ENCODE assay signal across 15 cellular contexts in genomic region chr3:98008751-98009373, GRCh38. TPM values are rescaled to one million over a fixed set of nuclear protein-coding genes. Genes with fewer than 3 reads are reported as not detected.
DNase-seq lines count a peak whose midpoint lies in the region; ATAC-seq, FAIRE-seq and TF ChIP-seq lines count a peak whose summit lies in the region.
"Had no signal": no experiment of that assay in that cellular context is flagged by ENCODE, and none has a peak within 500 bp of the region (broad histone marks: within the 10 kb centered on the region; RNA-seq: fewer than 3 reads in every experiment).

No MANE protein-coding gene starts in this region.

- peak; percentile 52 for FAIRE-seq in GM18507 (lab: Jason Lieb, UNC)

- no peak for TF ChIP-seq EP300 in SK-N-SH (IDR thresholded peaks at IDR 0.05; ENCODE audit: borderline replicate concordance in 1 of 2, low read depth in 1 of 2, low read length in 1 of 2)

- no peaks in the 10 kb centered on the region for H3K9me2 ChIP-seq in SK-N-SH

- H3K4me1 ChIP-seq in tibial artery (no peaks in the 10 kb centered on the region), SK-N-SH (ENCODE audit: control insufficient read depth in 1 of 2, insufficient read depth in 2 of 2, low read depth in 1 of 2, low read length in 1 of 2) (no peaks in the 10 kb centered on the region; a peak in 2 of 4 replicates)

- TF ChIP-seq RAD21 in SK-N-SH (IDR thresholded peaks at IDR 0.05; ENCODE audit: low read length), result no peak

- no peaks in the 10 kb centered on the region for H3K9me3 ChIP-seq in tibial artery
- no peaks in the 10 kb centered on the region for H3K9me3 ChIP-seq in SK-N-SH
- H3K9me3 ChIP-seq: BLaER1 had no signal

- POLR2A ChIA-PET in SK-N-SH (lab: Yijun Ruan, JAX), result no interaction called here

- H3K27ac ChIP-seq in tibial artery (no peak overlapping the region), SK-N-SH (ENCODE audit: low read depth in 2 of 2, low read length in 1 of 2) (no peak overlapping the region)
- H3K27ac ChIP-seq: BLaER1, heart right ventricle, VCaP had no signal

- DNase-seq in GM18507 (ENCODE audit: extremely low spot score, insufficient read length, low read depth), result no peak
- no peak for DNase-seq in tibial artery
- DNase-seq in SK-N-SH, result no peak
- DNase-seq in activated T-cell treated with anti-CD3 and anti-CD28 coated beads, Interleukin-2, amount 50 U/mL, for 1 hour, result no peak
- DNase-seq in putamen (ENCODE audit: low spot score), result no peak
- DNase-seq: heart right ventricle, KBM-7 had no signal

- no peaks in the 10 kb centered on the region for H3K79me2 ChIP-seq in SK-N-SH (ENCODE audit: insufficient read depth)

- no peaks in the 10 kb centered on the region for H4K20me1 ChIP-seq in SK-N-SH (ENCODE audit: insufficient read depth)
- H4K20me1 ChIP-seq: BLaER1 had no signal

- 69% methylated on average over 2 of the region's 2 CpGs for WGBS in SK-N-SH (ENCODE audit: low lambda C conversion rate)

- H3F3A ChIP-seq in SK-N-SH (replicated peaks; ENCODE audit: insufficient read depth), result no peaks in the 10 kb centered on the region

- ATAC-seq in GM19438 (IDR thresholded peaks at IDR 0.05; ENCODE audit: low read depth, unreplicated experiment), result peak; percentile 62
- peak; percentile 72 for ATAC-seq in HG02759 (IDR thresholded peaks at IDR 0.05; ENCODE audit: unreplicated experiment)
- peak; percentile 33 for ATAC-seq in HG03558 (IDR thresholded peaks at IDR 0.05; ENCODE audit: extremely low read depth, unreplicated experiment)
- ATAC-seq: heart right ventricle, Panc1 had no signal

- intact Hi-C loops in tibial artery (cut with DNase I; ENCODE audit: low total_unique reads), result no loop called here

- CTCF ChIA-PET in SK-N-SH (lab: Yijun Ruan, JAX), result interaction anchor here (1.1 to 2.3 kb wide), 2 partner anchors 13 to 14 kb away, joined by 3 to 13 read pairs; no protein-coding TSS in a partner anchor

- no peak overlapping the region for H2AFZ ChIP-seq in SK-N-SH (ENCODE audit: low read depth)

- H3K27me3 ChIP-seq in tibial artery (no peaks in the 10 kb centered on the region), SK-N-SH (ENCODE audit: insufficient read depth) (no peaks in the 10 kb centered on the region)
- H3K27me3 ChIP-seq: BLaER1, heart right ventricle had no signal

- no peaks in the 10 kb centered on the region for H3K36me3 ChIP-seq in tibial artery
- H3K36me3 ChIP-seq in SK-N-SH (replicated peaks in 1 of 2; ENCODE audit: control insufficient read depth in 1 of 2, insufficient read depth in 2 of 2, low read length in 1 of 2), result no peaks in the 10 kb centered on the region
- H3K36me3 ChIP-seq: BLaER1, heart right ventricle had no signal

- no peak overlapping the region for H3K4me3 ChIP-seq in tibial artery
- H3K4me3 ChIP-seq in SK-N-SH (ENCODE audit: low read depth in 2 of 2, low read length in 1 of 2), result no peak overlapping the region
- H3K4me3 ChIP-seq: BLaER1, heart right ventricle had no signal

- no peak overlapping the region for H3K4me2 ChIP-seq in SK-N-SH
- H3K4me2 ChIP-seq: BLaER1 had no signal

- no peak overlapping the region for H3K9ac ChIP-seq in SK-N-SH
- H3K9ac ChIP-seq: BLaER1 had no signal

- TF ChIP-seq CTCF in tibial artery (IDR thresholded peaks at IDR 0.05), result no peak
- no peak for TF ChIP-seq CTCF in SK-N-SH (IDR thresholded peaks at IDR 0.05)

TF ChIP-seq in SK-N-SH, 30 proteins besides CTCF, POLR2A, EP300 and RAD21:
- no peak for TF ChIP-seq TAF1 (IDR thresholded peaks at IDR 0.05; ENCODE audit: borderline replicate concordance, low read depth, low read length)
- TF ChIP-seq USF1 (IDR thresholded peaks at IDR 0.05; ENCODE audit: borderline replicate concordance, low read depth), result no peak
- no peak for TF ChIP-seq IRF3 (IDR thresholded peaks at IDR 0.05; ENCODE audit: low read depth, low read length)
- TF ChIP-seq GATA2 (CRISPR knock-in tag; IDR thresholded peaks at IDR 0.05), result no peak
- no peak for TF ChIP-seq SMC3 (IDR thresholded peaks at IDR 0.05; ENCODE audit: low read depth, low read length)
- TF ChIP-seq MAX (IDR thresholded peaks at IDR 0.05; ENCODE audit: low read depth), result no peak
- no peak for TF ChIP-seq PBX3 (IDR thresholded peaks at IDR 0.05)
- TF ChIP-seq JUND (IDR thresholded peaks at IDR 0.05), result no peak
- TF ChIP-seq NFIC (IDR thresholded peaks at IDR 0.05; ENCODE audit: borderline replicate concordance), result no peak
- TF ChIP-seq NRF1 (IDR thresholded peaks at IDR 0.05; ENCODE audit: low read depth, low read length), result no peak
- no peak for TF ChIP-seq FOSL2 (IDR thresholded peaks at IDR 0.05; ENCODE audit: borderline replicate concordance, low read depth)
- TF ChIP-seq POLR2AphosphoS5 (IDR thresholded peaks at IDR 0.05; ENCODE audit: low read depth, low read length), result no peak
- no peak for TF ChIP-seq GABPA (IDR thresholded peaks at IDR 0.05; ENCODE audit: low read depth)
- no peak for TF ChIP-seq REST (IDR thresholded peaks at IDR 0.05; ENCODE audit: low read depth, low read length)
- TF ChIP-seq EZH2phosphoT487 (IDR thresholded peaks at IDR 0.05; ENCODE audit: borderline replicate concordance, low read depth), result no peak
- TF ChIP-seq ELF1 (IDR thresholded peaks at IDR 0.05), result no peak
- no peak for TF ChIP-seq TEAD4 (IDR thresholded peaks at IDR 0.05; ENCODE audit: borderline replicate concordance, insufficient read depth)
- no peak for TF ChIP-seq RFX5 (IDR thresholded peaks at IDR 0.05; ENCODE audit: low read length)
- no peak for TF ChIP-seq SIN3A (IDR thresholded peaks at IDR 0.05; ENCODE audit: borderline replicate concordance, low read depth, low read length)

RNA-seq across cellular contexts. Expression of gene GABRR3, which starts 26.3 kb away (rescaled TPM):
- polyA plus RNA-seq in SK-N-SH (2012; rRNA removed), result not detected in 2 replicates
- not detected in 2 replicates for polyA plus RNA-seq in SK-N-SH (2012; cell fraction: cytosol; rRNA removed)
- not detected in 2 replicates for polyA plus RNA-seq in SK-N-SH (2012; cell fraction: nucleus; rRNA removed)
- polyA plus RNA-seq: heart right ventricle, liver, neural cell had no signal

RNA-seq across cellular contexts. Expression of gene RIOX2, which starts 36.6 kb away (rescaled TPM):
- 12.9 and 20.3 TPM in 2 replicates for polyA plus RNA-seq in SK-N-SH (2012; rRNA removed)
- polyA plus RNA-seq in SK-N-SH (2012; cell fraction: cytosol; rRNA removed), result 16.4 and 17.9 TPM in 2 replicates
- 15.1 and 29.1 TPM in 2 replicates for polyA plus RNA-seq in SK-N-SH (2012; cell fraction: nucleus; rRNA removed)
